ENCODE assay signal across 28 cellular contexts in the genomic region with DNA sequence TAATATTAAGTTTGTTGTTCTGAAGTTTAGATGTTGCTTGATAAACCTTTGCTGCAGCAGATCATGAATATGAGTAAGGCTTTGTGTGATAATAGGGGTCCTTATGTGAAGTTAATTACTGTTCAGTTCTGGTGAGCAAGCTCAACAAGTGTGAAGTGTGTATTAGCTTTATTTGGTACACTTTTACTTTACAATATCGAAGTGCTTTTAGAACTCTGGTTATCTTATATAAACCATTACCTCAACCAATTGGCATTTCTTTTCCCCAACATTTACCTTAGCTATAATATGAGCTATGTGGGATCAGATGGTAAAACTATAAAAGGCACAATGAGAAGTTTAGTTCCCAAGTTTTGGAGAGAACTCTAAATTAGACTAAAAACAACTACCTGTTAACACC.
"Had no signal": no experiment of that assay in that cellular context is flagged by ENCODE, and none has a peak within 500 bp of the region (broad histone marks: within the 10 kb centered on the region; RNA-seq: fewer than 3 reads in every experiment).

No MANE protein-coding gene starts in this region.

- H3K4me1 Mint-ChIP-seq: activated CD4-positive, alpha-beta T cell treated with anti-CD3 and anti-CD28 coated beads, Interleukin-2, amount 10 ng/mL, durations not matched to agents 7 days and 5 days; activated naive CD4-positive, alpha-beta T cell treated with anti-CD3 and anti-CD28 coated beads, Interleukin-2, amount 50 U/mL, for 24 hours; activated naive CD8-positive, alpha-beta T cell treated with anti-CD3 and anti-CD28 coated beads, Interleukin-2, amount 10 ng/mL, durations not matched to agents 7 days and 5 days; WTC11 had no signal

- H3K27me3 ChIP-seq: ascending aorta, SJCRH30 had no signal

- H3K4me1 ChIP-seq: ascending aorta, SJCRH30 had no signal

- ATAC-seq: activated CD4-positive, alpha-beta T cell treated with anti-CD3 and anti-CD28 coated beads for 36 hours; activated CD4-positive, CD25-positive, alpha-beta regulatory T cell treated with anti-CD3 and anti-CD28 coated beads, Interleukin-2, amount 50 U/mL, for 24 hours; activated CD8-positive, alpha-beta T cell treated with anti-CD3 and anti-CD28 coated beads, Interleukin-2, amount 10 ng/mL, durations not matched to agents 7 days and 5 days; Panc1; WTC11 had no signal

- H3K4me2 ChIP-seq: SK-N-SH had no signal

- H3K4me3 Mint-ChIP-seq: activated CD4-positive, alpha-beta T cell treated with anti-CD3 and anti-CD28 coated beads for 36 hours; activated CD4-positive, alpha-beta T cell treated with anti-CD3 and anti-CD28 coated beads, Interleukin-2, amount 10 ng/mL, durations not matched to agents 7 days and 5 days; activated CD8-positive, alpha-beta T cell treated with anti-CD3 and anti-CD28 coated beads, Interleukin-2, amount 10 ng/mL, durations not matched to agents 7 days and 5 days; activated naive CD4-positive, alpha-beta T cell treated with anti-CD3 and anti-CD28 coated beads, Interleukin-2, amount 50 U/mL, for 24 hours; activated naive CD8-positive, alpha-beta T cell treated with anti-CD3 and anti-CD28 coated beads, Interleukin-2, amount 10 ng/mL, durations not matched to agents 7 days and 5 days; activated T-cell treated with anti-CD3 and anti-CD28 coated beads, Interleukin-2, amount 50 U/mL, for 24 hours; brain; T-helper 1 cell treated with Interleukin-12 subunit alpha and Interleukin-12 subunit beta and Interleukin-4 antibody, amounts not matched to agents 30 μg/mL and 1 μg/mL, for 36 hours; T-helper 2 cell treated with Interferon-gamma antibody and Interleukin-4, amounts not matched to agents 5 μg/mL and 100 μg/mL, for 36 hours; WTC11 had no signal

- H3K27ac ChIP-seq: ascending aorta, SJCRH30 had no signal

- H3K27me3 Mint-ChIP-seq: activated CD4-positive, alpha-beta T cell treated with anti-CD3 and anti-CD28 coated beads for 36 hours; activated CD4-positive, alpha-beta T cell treated with anti-CD3 and anti-CD28 coated beads, Interleukin-2, amount 10 ng/mL, durations not matched to agents 7 days and 5 days; activated naive CD4-positive, alpha-beta T cell treated with anti-CD3 and anti-CD28 coated beads, Interleukin-2, amount 50 U/mL, for 24 hours; activated naive CD8-positive, alpha-beta T cell treated with anti-CD3 and anti-CD28 coated beads, Interleukin-2, amount 10 ng/mL, durations not matched to agents 7 days and 5 days; activated T-cell treated with anti-CD3 and anti-CD28 coated beads, Interleukin-2, amount 50 U/mL, for 24 hours; brain had no signal

- H3K9me3 Mint-ChIP-seq: activated CD4-positive, alpha-beta T cell treated with anti-CD3 and anti-CD28 coated beads, Interleukin-2, amount 10 ng/mL, durations not matched to agents 7 days and 5 days; activated naive CD4-positive, alpha-beta T cell treated with anti-CD3 and anti-CD28 coated beads, Interleukin-2, amount 50 U/mL, for 24 hours; activated naive CD8-positive, alpha-beta T cell treated with anti-CD3 and anti-CD28 coated beads, Interleukin-2, amount 10 ng/mL, durations not matched to agents 7 days and 5 days; activated T-cell treated with anti-CD3 and anti-CD28 coated beads, Interleukin-2, amount 50 U/mL, for 24 hours; activated T-helper 2 cell treated with anti-CD3 and anti-CD28 coated beads, Interferon-gamma antibody, Interleukin-2, Interleukin-4, amounts not matched to agents 10 μg/mL and 5 μg/mL and 100 μg/mL, durations not matched to agents 14 hours and 24 hours and 36 hours; brain; T-helper 1 cell treated with Interleukin-12 subunit alpha and Interleukin-12 subunit beta and Interleukin-4 antibody, amounts not matched to agents 30 μg/mL and 1 μg/mL, for 36 hours; T-helper 2 cell treated with Interferon-gamma antibody and Interleukin-4, amounts not matched to agents 5 μg/mL and 100 μg/mL, for 36 hours; WTC11 had no signal

- H3K4me3 ChIP-seq: ascending aorta, SJCRH30 had no signal

- H3K9me3 ChIP-seq: ascending aorta, SJCRH30, SK-N-SH had no signal

- DNase-seq: activated CD4-positive, alpha-beta T cell treated with anti-CD3 and anti-CD28 coated beads for 36 hours; activated CD4-positive, alpha-beta T cell treated with anti-CD3 and anti-CD28 coated beads, Interleukin-2, amount 10 ng/mL, durations not matched to agents 7 days and 5 days; activated CD4-positive, alpha-beta T cell treated with anti-CD3 and anti-CD28 coated beads, Interleukin-2, amount 50 U/mL, for 48 hours; activated CD8-positive, alpha-beta T cell treated with anti-CD3 and anti-CD28 coated beads, Interleukin-2, amount 10 ng/mL, durations not matched to agents 7 days and 5 days; activated gamma-delta T cell; activated naive CD4-positive, alpha-beta T cell treated with Interleukin-2 at 50 U/mL for 16 hours; activated naive CD8-positive, alpha-beta T cell treated with anti-CD3 and anti-CD28 coated beads, Interleukin-2, amount 10 ng/mL, durations not matched to agents 7 days and 5 days; activated T-cell treated with anti-CD3 and anti-CD28 coated beads, Interleukin-2, amount 50 U/mL, for 24 hours; amygdala; central memory CD4-positive, alpha-beta T cell; NCI-H1105; NCI-H1417 treated with DMSO at 0.1 percent for 48 hours; NCI-H187 treated with DMSO at 0.1 percent for 48 hours; NCI-H2081; NCI-H345; NCI-H524 treated with DMSO at 0.1 percent for 48 hours; SHP77; SJCRH30; SK-N-SH had no signal

- H3K9me2 ChIP-seq: SK-N-SH had no signal

- H3K36me3 ChIP-seq: SJCRH30 had no signal

- H3K9ac ChIP-seq: SK-N-SH had no signal

- H3K27ac Mint-ChIP-seq: activated CD4-positive, alpha-beta T cell treated with anti-CD3 and anti-CD28 coated beads for 36 hours; activated CD4-positive, alpha-beta T cell treated with anti-CD3 and anti-CD28 coated beads, Interleukin-2, amount 10 ng/mL, durations not matched to agents 7 days and 5 days; activated CD8-positive, alpha-beta T cell treated with anti-CD3 and anti-CD28 coated beads, Interleukin-2, amount 10 ng/mL, durations not matched to agents 7 days and 5 days; activated naive CD4-positive, alpha-beta T cell treated with anti-CD3 and anti-CD28 coated beads, Interleukin-2, amount 50 U/mL, for 24 hours; activated naive CD8-positive, alpha-beta T cell treated with anti-CD3 and anti-CD28 coated beads, Interleukin-2, amount 10 ng/mL, durations not matched to agents 7 days and 5 days; activated T-cell treated with anti-CD3 and anti-CD28 coated beads, Interleukin-2, amount 50 U/mL, for 24 hours; activated T-helper 2 cell treated with anti-CD3 and anti-CD28 coated beads, Interferon-gamma antibody, Interleukin-2, Interleukin-4, amounts not matched to agents 10 μg/mL and 5 μg/mL and 100 μg/mL, durations not matched to agents 14 hours and 24 hours and 36 hours; brain; T-helper 1 cell treated with Interleukin-12 subunit alpha and Interleukin-12 subunit beta and Interleukin-4 antibody, amounts not matched to agents 30 μg/mL and 1 μg/mL, for 36 hours; T-helper 2 cell treated with Interferon-gamma antibody and Interleukin-4, amounts not matched to agents 5 μg/mL and 100 μg/mL, for 36 hours; WTC11 had no signal
